In the genomic region with DNA sequence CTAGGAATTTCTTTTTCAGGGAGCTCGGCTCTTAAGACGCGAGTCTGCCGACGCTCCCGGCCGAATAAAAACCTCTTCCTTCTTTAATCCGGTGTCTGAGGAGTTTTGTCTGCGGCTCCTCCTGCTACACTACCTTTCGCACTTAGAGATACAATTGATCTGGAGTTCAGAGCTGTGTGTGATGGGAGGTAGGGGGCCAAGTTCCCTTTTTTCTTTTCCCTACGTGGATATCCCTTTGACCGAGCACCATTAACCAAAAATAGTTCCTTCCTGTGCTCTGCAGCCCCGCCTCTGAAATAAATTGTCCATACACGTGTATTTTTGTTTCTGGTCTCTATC, we compare ENCODE assay signal across 8 cellular contexts. TPM values are rescaled to one million over a fixed set of nuclear protein-coding genes. Genes with fewer than 3 reads are reported as not detected.
DNase-seq lines count a peak whose midpoint lies in the region; ATAC-seq and TF ChIP-seq lines count a peak whose summit lies in the region.

No MANE protein-coding gene starts in this region.

- no peaks in the 10 kb centered on the region for H3K27me3 ChIP-seq in duodenal mucosa (ENCODE audit: control insufficient read depth in 1 of 2, insufficient read depth in 2 of 2, low read length in 2 of 2)

- H3K4me3 ChIP-seq in duodenal mucosa (ENCODE audit: low read depth in 1 of 2, low read length in 2 of 2) (peak overlapping the region; percentile 91 to 96), mucosa of descending colon (peak overlapping the region; percentile 55)

- H3K36me3 ChIP-seq in duodenal mucosa (ENCODE audit: control insufficient read depth in 1 of 2, insufficient read depth in 2 of 2, low read length in 2 of 2) (peaks cover 4 to 10% of the 10 kb centered on the region in 2 donors), mucosa of descending colon (ENCODE audit: low read depth) (no peaks in the 10 kb centered on the region)

- peak overlapping the region; percentile 79 for H3K27ac ChIP-seq in duodenal mucosa (ENCODE audit: low read depth, low read length)

- intact Hi-C loops in activated CD4-positive, alpha-beta T cell treated with anti-CD3 and anti-CD28 coated beads, Interleukin-2, amount 10 ng/mL, durations not matched to agents 24 days and 14 days (cut with micrococcal nuclease), result loop anchor here (1.0 to 5.0 kb wide), 5 partner anchors 46 to 306 kb away; a partner anchor contains a TSS
- intact Hi-C loops in mucosa of descending colon (cut with DNase I, micrococcal nuclease), result loop anchor here in 1 of 2 donors (10.0 kb wide), 1 partner anchor 209 kb away; no protein-coding TSS in a partner anchor

- no peak for TF ChIP-seq CTCF in mucosa of descending colon (IDR thresholded peaks at IDR 0.05)

- peaks cover 32% of the 10 kb centered on the region for H3K4me1 Mint-ChIP-seq in activated CD4-positive, alpha-beta T cell treated with anti-CD3 and anti-CD28 coated beads, Interleukin-2, amount 10 ng/mL, durations not matched to agents 24 days and 14 days

- peak overlapping the region; percentile 95 for H3K4me3 Mint-ChIP-seq in activated CD4-positive, alpha-beta T cell treated with anti-CD3 and anti-CD28 coated beads, Interleukin-2, amount 10 ng/mL, durations not matched to agents 24 days and 14 days

- H3K27ac Mint-ChIP-seq in activated CD4-positive, alpha-beta T cell treated with anti-CD3 and anti-CD28 coated beads, Interleukin-2, amount 10 ng/mL, durations not matched to agents 24 days and 14 days, result peak overlapping the region; percentile 91

- peak overlapping the region; percentile 87 to 95 for H3K9ac ChIP-seq in duodenal mucosa (ENCODE audit: low read depth in 1 of 2, low read length in 2 of 2)

- ATAC-seq in HG03025 (IDR thresholded peaks at IDR 0.05; ENCODE audit: low FRiP score, unreplicated experiment) (peak; percentile 7), mucosa of descending colon (peak; percentile 31)

- H3K4me1 ChIP-seq in duodenal mucosa (ENCODE audit: control insufficient read depth in 1 of 2, insufficient read depth in 2 of 2, low read length in 2 of 2), result peaks cover 22% of the 10 kb centered on the region in 2 donors
- H3K4me1 ChIP-seq in mucosa of descending colon (ENCODE audit: low read depth), result no peaks in the 10 kb centered on the region

- DNase-seq in activated CD4-positive, alpha-beta T cell treated with anti-CD3 and anti-CD28 coated beads, Interleukin-2, amount 10 ng/mL, durations not matched to agents 24 days and 14 days, result peak; percentile 73
- DNase-seq in activated CD4-positive, alpha-beta T cell treated with anti-CD3 and anti-CD28 coated beads for 1 hour, result no peak
- DNase-seq in SIG-M5 (lab: John Stamatoyannopoulos, UW), result peak; percentile 41
- peak in 1 of 3 donors; percentile 42 for DNase-seq in mucosa of descending colon
- DNase-seq in dedifferentiated amniotic fluid mesenchymal stem cell (ENCODE audit: extremely low spot score), result no peak
- no peak for DNase-seq in kidney glomerular epithelial cell (lab: John Stamatoyannopoulos, UW)

- no peaks in the 10 kb centered on the region for H3K9me3 Mint-ChIP-seq in activated CD4-positive, alpha-beta T cell treated with anti-CD3 and anti-CD28 coated beads, Interleukin-2, amount 10 ng/mL, durations not matched to agents 24 days and 14 days

- peaks cover 1% of the 10 kb centered on the region for H3K27me3 Mint-ChIP-seq in activated CD4-positive, alpha-beta T cell treated with anti-CD3 and anti-CD28 coated beads, Interleukin-2, amount 10 ng/mL, durations not matched to agents 24 days and 14 days

- H3K9me3 ChIP-seq in duodenal mucosa (ENCODE audit: control insufficient read depth in 1 of 2, low read length in 2 of 2) (no peaks in the 10 kb centered on the region), mucosa of descending colon (no peaks in the 10 kb centered on the region)

- H3K36me3 Mint-ChIP-seq in activated CD4-positive, alpha-beta T cell treated with anti-CD3 and anti-CD28 coated beads, Interleukin-2, amount 10 ng/mL, durations not matched to agents 24 days and 14 days (ENCODE audit: low read depth), result peaks cover 21% of the 10 kb centered on the region

RNA-seq across cellular contexts. Expression of a gene that starts 0.6 kb away (rescaled TPM):
- total RNA-seq in activated CD4-positive, alpha-beta T cell treated with anti-CD3 and anti-CD28 coated beads, Interleukin-2, amount 10 ng/mL, durations not matched to agents 24 days and 14 days, result 53.4 and 55.1 TPM in 2 replicates
- total RNA-seq in mucosa of descending colon, result 10 to 100 TPM; 22.1 to 36.8 (median 27.4) TPM

Comparison
In these comparisons a context has a peak if more than half of its experiments do, and no peak if none do; other contexts are left out.
1. DNase-seq: peak in activated CD4-positive, alpha-beta T cell treated with anti-CD3 and anti-CD28 coated beads, Interleukin-2, amount 10 ng/mL, durations not matched to agents 24 days and 14 days (single experiment) and SIG-M5 (single experiment); none in activated CD4-positive, alpha-beta T cell treated with anti-CD3 and anti-CD28 coated beads for 1 hour (single experiment), dedifferentiated amniotic fluid mesenchymal stem cell (single experiment) and kidney glomerular epithelial cell (single experiment).